In the genomic region with DNA sequence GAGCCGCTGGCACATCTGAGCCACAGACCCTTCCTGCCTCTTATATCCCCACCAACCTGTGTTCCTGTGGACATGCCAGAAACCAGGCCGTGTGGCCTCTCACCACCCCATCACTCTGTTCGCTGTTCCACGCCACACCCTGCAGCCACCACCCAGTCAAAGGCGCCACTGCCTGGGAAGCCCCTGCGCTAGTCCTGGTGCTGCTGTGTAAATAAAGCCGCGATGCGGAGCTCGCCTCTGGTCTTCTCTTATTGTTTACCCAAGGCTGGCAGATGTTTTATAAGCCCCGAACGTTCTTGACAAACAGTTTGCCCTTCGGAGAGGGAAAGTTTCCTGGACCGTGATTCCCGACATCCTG, we compare ENCODE assay signal across 11 cellular contexts.
DNase-seq lines count a peak whose midpoint lies in the region; FAIRE-seq and TF ChIP-seq lines count a peak whose summit lies in the region.
"Had no signal": no experiment of that assay in that cellular context is flagged by ENCODE, and none has a peak within 500 bp of the region (broad histone marks: within the 10 kb centered on the region; RNA-seq: fewer than 3 reads in every experiment).

No MANE protein-coding gene starts in this region.

- no peak overlapping the region for H3K4me2 ChIP-seq in astrocyte (ENCODE audit: low read length)

- H3K36me3 ChIP-seq in astrocyte (ENCODE audit: insufficient read depth, low read length): no peaks in the 10 kb centered on the region
- no peaks in the 10 kb centered on the region for H3K36me3 ChIP-seq in muscle layer of duodenum (ENCODE audit: control insufficient read depth in 1 of 2, insufficient read depth in 2 of 2, low read length in 2 of 2)
- no peaks in the 10 kb centered on the region for H3K36me3 ChIP-seq in MG63

- no peaks in the 10 kb centered on the region for H3K79me2 ChIP-seq in astrocyte (ENCODE audit: insufficient read depth, low read length)

- H2AFZ ChIP-seq in astrocyte (ENCODE audit: low read depth, low read length): peak overlapping the region; percentile 0

- H3K4me1 Mint-ChIP-seq in astrocyte (ENCODE audit: low read depth, unreplicated experiment): peaks cover 2% of the 10 kb centered on the region

- TF ChIP-seq CTCF in AG04450 (IDR thresholded peaks at IDR 0.05; ENCODE audit: low read depth, low read length): no peak
- no peak for TF ChIP-seq CTCF in astrocyte (IDR thresholded peaks at IDR 0.05; ENCODE audit: insufficient read depth, low read depth, low read length)

- H3K4me1 ChIP-seq in astrocyte (ENCODE audit: insufficient read depth, low read length) (no peaks in the 10 kb centered on the region), muscle layer of duodenum (ENCODE audit: control insufficient read depth in 1 of 2, insufficient read depth in 2 of 2, low read length in 2 of 2) (peaks cover 12 to 27% of the 10 kb centered on the region in 2 donors)

- no peak overlapping the region for H3K4me3 Mint-ChIP-seq in astrocyte (ENCODE audit: unreplicated experiment)
- H3K4me3 Mint-ChIP-seq: activated CD8-positive, alpha-beta T cell treated with anti-CD3 and anti-CD28 coated beads, Interleukin-2, amount 10 ng/mL, durations not matched to agents 7 days and 5 days had no signal

- no peak for FAIRE-seq in astrocyte (lab: Jason Lieb, UNC)

- H3K36me3 Mint-ChIP-seq in astrocyte (ENCODE audit: low read depth, unreplicated experiment): peaks cover 2% of the 10 kb centered on the region

- CTCF ChIA-PET in AG04450 (lab: Charles Lee): interaction anchor here (1.3 to 1.9 kb wide), 4 partner anchors 219 to 528 kb away, joined by 3 to 6 read pairs (median 4); no protein-coding TSS in a partner anchor

- no peaks in the 10 kb centered on the region for H4K20me1 ChIP-seq in astrocyte (ENCODE audit: insufficient read depth, low read length)

- no peaks in the 10 kb centered on the region for H3K9me3 Mint-ChIP-seq in astrocyte (ENCODE audit: unreplicated experiment)

- H3K9ac ChIP-seq in astrocyte (ENCODE audit: low read length): no peak overlapping the region

- no peak for DNase-seq in AG04450 (ENCODE audit: low read depth, low spot score)
- peak; percentile 69 for DNase-seq in NCI-H146 (lab: John Stamatoyannopoulos, UW)
- no peak for DNase-seq in astrocyte (ENCODE audit: low read depth)
- DNase-seq in NCI-H524 treated with DMSO at 0.1 percent for 48 hours (lab: John Stamatoyannopoulos, UW): no peak
- no peak for DNase-seq in MG63
- DNase-seq in glomerular visceral epithelial cell (ENCODE audit: extremely low spot score): no peak
- DNase-seq in effector CD8-positive, alpha-beta T cell (lab: John Stamatoyannopoulos, UW): no peak
- DNase-seq: activated CD8-positive, alpha-beta T cell treated with anti-CD3 and anti-CD28 coated beads, Interleukin-2, amount 10 ng/mL, durations not matched to agents 7 days and 5 days; left cardiac atrium; SIG-M5 had no signal

- H3K27ac Mint-ChIP-seq in astrocyte (ENCODE audit: unreplicated experiment): no peak overlapping the region
- H3K27ac Mint-ChIP-seq: activated CD8-positive, alpha-beta T cell treated with anti-CD3 and anti-CD28 coated beads, Interleukin-2, amount 10 ng/mL, durations not matched to agents 7 days and 5 days had no signal

- peaks cover 12% of the 10 kb centered on the region for H3K27me3 Mint-ChIP-seq in astrocyte (ENCODE audit: low read depth, unreplicated experiment)

- no peaks in the 10 kb centered on the region; the same call in 1 of the 2 replicates for H3K9me3 ChIP-seq in AG04450 (ENCODE audit: control insufficient read depth, insufficient read depth, low read length)
- no peaks in the 10 kb centered on the region for H3K9me3 ChIP-seq in astrocyte (ENCODE audit: insufficient read depth, low read depth, low read length)
- no peaks in the 10 kb centered on the region for H3K9me3 ChIP-seq in muscle layer of duodenum (ENCODE audit: control insufficient read depth in 1 of 2, low read length in 2 of 2)
- H3K9me3 ChIP-seq in MG63: no peaks in the 10 kb centered on the region

- H3K4me3 ChIP-seq in AG04450 (ENCODE audit: low read depth, low read length) (peak overlapping the region; percentile 22), astrocyte (ENCODE audit: insufficient read depth, low read depth, low read length) (no peak overlapping the region), muscle layer of duodenum (ENCODE audit: low read depth in 1 of 2, low read length in 2 of 2) (peak overlapping the region; percentile 46), MG63 (no peak overlapping the region)

- POLR2A ChIA-PET in AG04450 (lab: Yijun Ruan, JAX): no interaction called here

- H3K27ac ChIP-seq in AG04450 (ENCODE audit: low read depth, low read length): no peak overlapping the region
- H3K27ac ChIP-seq in astrocyte (ENCODE audit: low read depth, low read length): no peak overlapping the region
- no peak overlapping the region for H3K27ac ChIP-seq in muscle layer of duodenum (ENCODE audit: low read length)

- H3K27me3 ChIP-seq in AG04450 (ENCODE audit: control insufficient read depth, insufficient read depth, low read length): peaks cover 3% of the 10 kb centered on the region
- H3K27me3 ChIP-seq in astrocyte (ENCODE audit: insufficient read depth, low read length): no peaks in the 10 kb centered on the region
- H3K27me3 ChIP-seq in muscle layer of duodenum (ENCODE audit: low read depth, low read length): no peaks in the 10 kb centered on the region
- H3K27me3 ChIP-seq in MG63: no peaks in the 10 kb centered on the region

Comparison
In these comparisons a context has a peak if more than half of its experiments do, and no peak if none do; other contexts are left out.
1. H3K4me3 ChIP-seq: peak in AG04450 (single experiment) and muscle layer of duodenum (2 of 2); none in astrocyte (single experiment) and MG63 (single experiment).